ENCODE assay signal across 20 cellular contexts in the genomic region with DNA sequence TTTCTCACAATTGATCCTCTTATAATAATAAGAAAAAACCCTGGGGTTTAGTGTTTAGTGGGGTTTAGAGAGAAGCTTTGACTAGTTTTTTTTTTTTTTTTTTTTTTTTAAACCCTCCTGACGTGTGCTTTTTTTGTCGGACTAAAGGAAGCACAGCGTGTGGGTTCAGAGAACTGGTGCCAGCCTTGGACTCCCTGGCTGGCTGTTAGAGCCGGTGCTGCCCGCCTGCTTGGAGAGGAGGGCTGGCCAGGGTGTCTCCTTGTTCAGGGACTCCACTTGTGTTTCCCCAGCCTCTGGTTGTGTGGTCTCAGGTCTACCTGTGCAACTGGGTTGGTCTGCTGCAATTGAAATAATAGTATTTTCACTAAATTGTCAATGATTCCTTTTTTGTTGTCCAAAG. TPM values are rescaled to one million over a fixed set of nuclear protein-coding genes. Genes with fewer than 3 reads are reported as not detected.
A peak's percentile ranks its signal among the peaks of the same experiment; 100 is the strongest.
DNase-seq lines count a peak whose midpoint lies in the region; ATAC-seq and TF ChIP-seq lines count a peak whose summit lies in the region.
"Had no signal": no experiment of that assay in that cellular context is flagged by ENCODE, and none has a peak within 500 bp of the region (broad histone marks: within the 10 kb centered on the region; RNA-seq: fewer than 3 reads in every experiment).

No MANE protein-coding gene starts in this region.

- peaks cover 2% of the 10 kb centered on the region for H3K9me3 Mint-ChIP-seq in chondrocyte (ENCODE audit: low read depth)
- no peaks in the 10 kb centered on the region for H3K9me3 Mint-ChIP-seq in CD8-positive, alpha-beta T cell
- H3K9me3 Mint-ChIP-seq: CD4-positive, CD25-positive, alpha-beta regulatory T cell; IgD-negative memory B cell had no signal

- H3K36me3 Mint-ChIP-seq in chondrocyte (ENCODE audit: low read depth), result no peaks in the 10 kb centered on the region
- no peaks in the 10 kb centered on the region for H3K36me3 Mint-ChIP-seq in CD8-positive, alpha-beta T cell
- H3K36me3 Mint-ChIP-seq: CD4-positive, CD25-positive, alpha-beta regulatory T cell; IgD-negative memory B cell had no signal

- no peak for TF ChIP-seq POLR2A in prostate gland (IDR thresholded peaks at IDR 0.05)

- TF ChIP-seq CTCF in chondrocyte (IDR thresholded peaks at IDR 0.05) (no peak), prostate gland (IDR thresholded peaks at IDR 0.05) (no peak), foreskin fibroblast (IDR thresholded peaks at IDR 0.05; ENCODE audit: low read depth, low read length) (no peak)
- TF ChIP-seq CTCF in CD8-positive, alpha-beta T cell (IDR thresholded peaks at IDR 0.05), result no peak

- peaks cover 21% of the 10 kb centered on the region for H3K4me1 Mint-ChIP-seq in chondrocyte (ENCODE audit: low read depth)
- no peaks in the 10 kb centered on the region for H3K4me1 Mint-ChIP-seq in CD8-positive, alpha-beta T cell (ENCODE audit: low read depth)
- H3K4me1 Mint-ChIP-seq: B cell; CD4-positive, CD25-positive, alpha-beta regulatory T cell; IgD-negative memory B cell had no signal

- H3K27me3 Mint-ChIP-seq in chondrocyte (ENCODE audit: low read depth), result peaks cover 37% of the 10 kb centered on the region
- H3K27me3 Mint-ChIP-seq in CD8-positive, alpha-beta T cell (ENCODE audit: low read depth), result peaks cover 39% of the 10 kb centered on the region

- no peaks in the 10 kb centered on the region for H3K27me3 ChIP-seq in prostate gland (replicated peaks; ENCODE audit: insufficient read depth)
- H3K27me3 ChIP-seq in CD8-positive, alpha-beta T cell (ENCODE audit: insufficient read depth, low read length), result no peaks in the 10 kb centered on the region
- H3K27me3 ChIP-seq: MG63, Peyer's patch had no signal

- intact Hi-C loops in prostate gland (cut with DNase I), result no loop called here
- intact Hi-C loops in CD8-positive, alpha-beta T cell (cut with DNase I, micrococcal nuclease), result no loop called here

- WGBS in prostate gland, result 38% methylated on average over 5 of the region's 5 CpGs

- POLR2A ChIA-PET in CD8-positive, alpha-beta T cell (lab: Charles Lee), result no interaction called here

- H3K27ac Mint-ChIP-seq in chondrocyte (ENCODE audit: unreplicated experiment), result peak overlapping the region; percentile 32
- no peak overlapping the region for H3K27ac Mint-ChIP-seq in CD8-positive, alpha-beta T cell
- H3K27ac Mint-ChIP-seq: B cell; CD4-positive, CD25-positive, alpha-beta regulatory T cell had no signal

- peak overlapping the region; percentile 4 to 14 for H3K27ac ChIP-seq in prostate gland
- H3K27ac ChIP-seq in CD8-positive, alpha-beta T cell (ENCODE audit: low read depth, low read length), result no peak overlapping the region
- H3K27ac ChIP-seq: Peyer's patch, SK-N-MC had no signal

- H3K4me3 Mint-ChIP-seq in chondrocyte (ENCODE audit: unreplicated experiment), result no peak overlapping the region
- no peak overlapping the region for H3K4me3 Mint-ChIP-seq in CD8-positive, alpha-beta T cell
- H3K4me3 Mint-ChIP-seq: B cell; CD4-positive, CD25-positive, alpha-beta regulatory T cell; IgD-negative memory B cell had no signal

- DNase-seq in NCI-H82 (lab: John Stamatoyannopoulos, UW) (peak; percentile 49), NCI-H82 treated with DMSO at 0.1 percent for 48 hours (lab: John Stamatoyannopoulos, UW; ENCODE audit: unreplicated experiment) (no peak), DMS79 treated with DMSO at 0.1 percent for 48 hours (lab: John Stamatoyannopoulos, UW) (peak; percentile 84), chondrocyte (ENCODE audit: low spot score) (no peak), prostate gland (ENCODE audit: low spot score) (no peak), foreskin fibroblast (no peak), KG1 (lab: John Stamatoyannopoulos, UW) (no peak)
- no peak for DNase-seq in CD8-positive, alpha-beta T cell
- DNase-seq: 8988T; CD4-positive, CD25-positive, alpha-beta regulatory T cell; Kasumi-1; MG63; NCI-H1048; NCI-H1436 treated with DMSO at 0.1 percent for 48 hours; NCI-H2029 treated with DMSO at 0.1 percent for 48 hours; NK-92 treated with Interleukin-12 subunit alpha and Interleukin-12 subunit beta, amount 100 ng/mL, for 24 hours; Peyer's patch had no signal

- no peaks in the 10 kb centered on the region for H3K36me3 ChIP-seq in prostate gland
- H3K36me3 ChIP-seq in CD8-positive, alpha-beta T cell (ENCODE audit: insufficient read depth, low read length), result no peaks in the 10 kb centered on the region
- H3K36me3 ChIP-seq: MG63, Peyer's patch had no signal

- H3K4me1 ChIP-seq in prostate gland (replicated peaks), result no peaks in the 10 kb centered on the region
- H3K4me1 ChIP-seq in CD8-positive, alpha-beta T cell (ENCODE audit: insufficient read depth, low read length), result no peaks in the 10 kb centered on the region
- H3K4me1 ChIP-seq: Peyer's patch had no signal

- no peaks in the 10 kb centered on the region for H3K9me3 ChIP-seq in prostate gland
- H3K9me3 ChIP-seq in CD8-positive, alpha-beta T cell (ENCODE audit: low read length), result no peaks in the 10 kb centered on the region
- H3K9me3 ChIP-seq: MG63, Peyer's patch had no signal

- ATAC-seq in CD8-positive, alpha-beta T cell, result no peak

- H3K4me3 ChIP-seq in prostate gland (no peak overlapping the region), foreskin fibroblast (ENCODE audit: low read depth in 1 of 2, low read length in 2 of 2) (no peak overlapping the region)
- H3K4me3 ChIP-seq in CD8-positive, alpha-beta T cell (ENCODE audit: low read depth, low read length), result no peak overlapping the region
- H3K4me3 ChIP-seq: MG63, Peyer's patch, SK-N-MC had no signal

- CTCF ChIA-PET in CD8-positive, alpha-beta T cell (lab: Charles Lee), result no interaction called here

RNA-seq across cellular contexts. Expression of gene ASPG, which starts 54.1 kb away (rescaled TPM):
- total RNA-seq in chondrocyte, result not detected in 3 replicates
- total RNA-seq in prostate gland, result 1 to 10 TPM in 1 of 2 donors, not detected in 1; 2.3 TPM
- not detected for total RNA-seq in CD8-positive, alpha-beta T cell
- total RNA-seq: B cell; CD4-positive, CD25-positive, alpha-beta regulatory T cell had no signal

Comparison
In these comparisons a context has a peak if more than half of its experiments do, and no peak if none do; other contexts are left out.
1. DNase-seq: peak in NCI-H82 (single experiment) and DMS79 treated with DMSO at 0.1 percent for 48 hours (single experiment); none in NCI-H82 treated with DMSO at 0.1 percent for 48 hours (single experiment), chondrocyte (single experiment), prostate gland (single experiment), foreskin fibroblast (0 of 2), CD8-positive, alpha-beta T cell (0 of 7) and KG1 (single experiment).